ENCODE assay signal across 8 cellular contexts in the genomic region with DNA sequence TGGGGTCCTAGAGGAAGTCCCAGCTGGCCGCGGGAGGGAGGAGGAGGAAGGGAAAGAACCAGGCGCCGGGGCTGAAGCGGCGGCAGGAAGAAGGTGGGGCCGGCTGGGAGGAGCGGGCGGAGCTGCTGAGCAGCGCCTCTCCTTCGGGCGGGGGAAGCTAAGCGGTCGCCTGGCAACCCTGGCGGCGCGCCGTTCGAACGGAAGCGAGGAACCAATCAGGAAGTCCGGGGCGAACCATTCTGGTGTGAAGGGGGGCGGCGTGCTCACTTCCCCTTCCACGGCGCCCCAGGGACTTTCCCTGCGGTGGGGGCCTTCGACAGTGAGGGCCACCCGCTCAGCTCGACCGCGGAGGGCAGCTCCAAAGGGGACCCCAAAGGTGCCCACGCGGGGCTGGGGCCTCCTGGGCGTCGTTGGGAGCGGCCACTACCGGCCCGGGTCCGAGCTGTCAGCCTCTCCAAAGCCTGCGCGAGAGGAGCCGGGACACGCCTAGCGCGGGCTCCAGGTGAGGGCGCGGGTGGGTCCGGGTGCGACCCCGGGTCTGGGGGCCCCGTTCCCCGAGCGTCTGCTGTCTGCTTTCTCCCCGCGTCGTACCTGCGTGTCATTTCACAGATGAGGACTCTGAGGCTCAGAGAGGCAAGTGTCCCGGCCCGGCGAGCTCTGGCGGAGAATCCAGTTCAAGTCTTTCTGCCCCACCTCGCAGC. TPM values are rescaled to one million over a fixed set of nuclear protein-coding genes. Genes with fewer than 3 reads are reported as not detected.
DNase-seq lines count a peak whose midpoint lies in the region; ATAC-seq, FAIRE-seq and TF ChIP-seq lines count a peak whose summit lies in the region.

A gene (plus strand): TSS at position 266 of the 701 bp plus-strand sequence. CDS start 11,090 bp downstream, outside the sequence.

- H3K4me1 ChIP-seq in BE2C (no peaks in the 10 kb centered on the region), kidney (ENCODE audit: control insufficient read depth in 1 of 2, insufficient read depth in 1 of 2, low read depth in 1 of 2, low read length in 2 of 2) (peaks cover 5 to 11% of the 10 kb centered on the region in 2 donors)

- H3K27me3 ChIP-seq in BE2C: no peaks in the 10 kb centered on the region

- peak; percentile 90 for ATAC-seq in HG03439 (IDR thresholded peaks at IDR 0.05; ENCODE audit: unreplicated experiment)

- H3K9me3 ChIP-seq in BE2C (no peaks in the 10 kb centered on the region), kidney (ENCODE audit: control insufficient read depth in 1 of 2, low read length in 2 of 2) (no peaks in the 10 kb centered on the region)

- DNase-seq in BE2C (peak; percentile 92), GM19238 (ENCODE audit: insufficient read length, low spot score) (peak; percentile 94), NCI-H510A (lab: John Stamatoyannopoulos, UW) (peak; percentile 97), cerebellar nuclear complex (lab: John Stamatoyannopoulos, UW) (peak; percentile 55 to 81), kidney (peak; percentile 99)
- peak; percentile 94 for DNase-seq in activated CD4-positive, alpha-beta T cell treated with anti-CD3 and anti-CD28 coated beads for 1 hour
- DNase-seq in stimulated activated CD4-positive, alpha-beta T cell treated with anti-CD3 and anti-CD28 coated beads, Interleukin-15, amount 100 ng/mL, for 1 hour (ENCODE audit: low read depth in 1 of 2, low spot score in 1 of 2): peak; percentile 89 to 92

- no peak for FAIRE-seq in kidney (lab: Jason Lieb, UNC)

- H3K4me3 ChIP-seq in BE2C (ENCODE audit: low read depth, low read length) (peak within 1 kb of the TSS; percentile 72), kidney (ENCODE audit: low read length in 2 of 2) (peak within 1 kb of the TSS; percentile 68 to 81)

- intact Hi-C loops in kidney (cut with DNase I): no loop called here

- no peaks in the 10 kb centered on the region for H3K36me3 ChIP-seq in BE2C
- no peaks in the 10 kb centered on the region for H3K36me3 ChIP-seq in kidney (ENCODE audit: control insufficient read depth in 1 of 2, insufficient read depth in 2 of 2, low read length in 2 of 2)

- H3K9ac ChIP-seq in kidney (ENCODE audit: low read length in 2 of 2): peak within 1 kb of the TSS; percentile 63 to 82

- peak within 1 kb of the TSS; percentile 83 to 85 for H3K27ac ChIP-seq in kidney (ENCODE audit: low read depth in 2 of 2, low read length in 2 of 2)

- TF ChIP-seq CTCF in BE2C (IDR thresholded peaks at IDR 0.05; ENCODE audit: low read depth, low read length) (no peak), kidney (IDR thresholded peaks at IDR 0.05; ENCODE audit: borderline replicate concordance, extremely low read depth, insufficient read depth) (no peak)

RNA-seq across cellular contexts. Expression of the gene that starts here (rescaled TPM):
- 6.5 TPM for polyA plus RNA-seq in BE2C (2012; ENCODE audit: insufficient read depth, insufficient read length, low read depth)
- 10.2 TPM for total RNA-seq in kidney
- 12.6 TPM for polyA plus RNA-seq in kidney (ENCODE audit: insufficient read depth, low read depth, low replicate concordance)

Comparison
In these comparisons a context has a peak if more than half of its experiments do, and no peak if none do; other contexts are left out.
1. Peak in every context shown above with its lines: DNase-seq, ATAC-seq, H3K4me3 ChIP-seq and H3K27ac ChIP-seq.